In the genomic region with DNA sequence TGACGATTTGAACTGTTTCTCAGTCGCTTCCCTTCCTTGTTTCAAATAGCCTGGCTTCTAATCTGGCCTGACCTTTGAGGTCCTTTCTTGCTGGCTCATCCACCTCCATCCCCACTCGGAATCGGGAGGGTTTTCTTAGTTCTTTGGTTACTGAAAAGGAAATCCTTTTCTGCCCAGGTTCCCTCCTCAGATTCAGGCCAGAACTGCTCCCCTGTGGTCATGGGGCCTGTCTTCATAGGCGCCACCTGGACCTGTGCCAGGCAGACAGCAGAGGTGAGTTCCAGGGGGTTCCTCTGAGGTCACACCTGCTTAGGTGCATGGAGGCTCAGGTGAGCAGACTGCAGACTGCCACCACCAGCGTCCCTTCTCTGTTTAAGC, we compare ENCODE assay signal across 9 cellular contexts.
A peak's percentile ranks its signal among the peaks of the same experiment; 100 is the strongest.
DNase-seq lines count a peak whose midpoint lies in the region; ATAC-seq and TF ChIP-seq lines count a peak whose summit lies in the region.
"Had no signal": no experiment of that assay in that cellular context is flagged by ENCODE, and none has a peak within 500 bp of the region (broad histone marks: within the 10 kb centered on the region; RNA-seq: fewer than 3 reads in every experiment).

No MANE protein-coding gene starts in this region.

- H3K4me3 Mint-ChIP-seq in CD4-positive, alpha-beta T cell: no peak overlapping the region
- H3K4me3 Mint-ChIP-seq in activated naive CD8-positive, alpha-beta T cell: no peak overlapping the region

- no peak for DNase-seq in CD4-positive, alpha-beta T cell
- DNase-seq in Ammon's horn (ENCODE audit: low spot score) (no peak), testis (no peak), smooth muscle cell (lab: John Stamatoyannopoulos, UW; ENCODE audit: unreplicated experiment) (no peak), HAP-1 (ENCODE audit: low spot score in 2 of 2) (no peak)
- DNase-seq: KG1 had no signal

- H3K4me1 ChIP-seq in testis (no peaks in the 10 kb centered on the region), smooth muscle cell (ENCODE audit: low read depth) (no peaks in the 10 kb centered on the region), HAP-1 (no peaks in the 10 kb centered on the region)

- TF ChIP-seq CTCF in CD4-positive, alpha-beta T cell (IDR thresholded peaks at IDR 0.05): peak; percentile 16
- TF ChIP-seq CTCF in testis (IDR thresholded peaks at IDR 0.05) (no peak), smooth muscle cell (IDR thresholded peaks at IDR 0.05; ENCODE audit: borderline replicate concordance, insufficient read depth, poor library complexity, severe bottlenecking) (no peak)

- no peak overlapping the region for H3K27ac Mint-ChIP-seq in CD4-positive, alpha-beta T cell
- peak overlapping the region; percentile 79 for H3K27ac Mint-ChIP-seq in activated naive CD8-positive, alpha-beta T cell

- no peak overlapping the region for H3K4me2 ChIP-seq in smooth muscle cell

- no peaks in the 10 kb centered on the region for H3K27me3 Mint-ChIP-seq in CD4-positive, alpha-beta T cell
- no peaks in the 10 kb centered on the region for H3K27me3 Mint-ChIP-seq in activated naive CD8-positive, alpha-beta T cell

- H3K4me3 ChIP-seq in testis (no peak overlapping the region), smooth muscle cell (no peak overlapping the region), HAP-1 (no peak overlapping the region)

- H3K9ac ChIP-seq in smooth muscle cell (ENCODE audit: low read depth): no peak overlapping the region

- H3K4me1 Mint-ChIP-seq in CD4-positive, alpha-beta T cell (ENCODE audit: low read depth): peaks cover 19% of the 10 kb centered on the region
- H3K4me1 Mint-ChIP-seq in activated naive CD8-positive, alpha-beta T cell (ENCODE audit: low read depth): peaks cover 35% of the 10 kb centered on the region

- H3K9me3 ChIP-seq in CD4-positive, alpha-beta T cell (ENCODE audit: control insufficient read depth, low read length): no peaks in the 10 kb centered on the region
- H3K9me3 ChIP-seq in testis (no peaks in the 10 kb centered on the region), smooth muscle cell (replicated peaks; ENCODE audit: low read depth) (no peaks in the 10 kb centered on the region), HAP-1 (no peaks in the 10 kb centered on the region)

- CTCF ChIA-PET in CD4-positive, alpha-beta T cell (lab: Charles Lee): interaction anchor here (0.7 to 1.4 kb wide), 4 partner anchors 59 to 261 kb away, joined by 3 to 9 read pairs (median 3); no protein-coding TSS in a partner anchor

- no peak for TF ChIP-seq POLR2A in testis (IDR thresholded peaks at IDR 0.05)

- no peaks in the 10 kb centered on the region for H3F3A ChIP-seq in smooth muscle cell (ENCODE audit: low read depth)

- H3K36me3 Mint-ChIP-seq in CD4-positive, alpha-beta T cell (ENCODE audit: low read depth): no peaks in the 10 kb centered on the region
- H3K36me3 Mint-ChIP-seq in activated naive CD8-positive, alpha-beta T cell: no peaks in the 10 kb centered on the region

- no peaks in the 10 kb centered on the region for H3K79me2 ChIP-seq in smooth muscle cell (ENCODE audit: low read depth)

- 28 to 41% methylated on average over 6 of the region's 6 CpGs for WGBS in testis, 2 donors
- 68% methylated on average over 6 of the region's 6 CpGs for WGBS in smooth muscle cell (ENCODE audit: low lambda C conversion rate)

- intact Hi-C loops in CD4-positive, alpha-beta T cell (cut with DNase I, micrococcal nuclease): loop anchor here (1.0 to 10.0 kb wide), 4 partner anchors 144 to 1470 kb away; no protein-coding TSS in a partner anchor
- intact Hi-C loops in testis (cut with DNase I; ENCODE audit: low total_unique reads): no loop called here

- H4K20me1 ChIP-seq in smooth muscle cell (ENCODE audit: low read depth): no peaks in the 10 kb centered on the region

- H2AFZ ChIP-seq in smooth muscle cell (ENCODE audit: low read depth): no peak overlapping the region

- H3K27ac ChIP-seq in CD4-positive, alpha-beta T cell (ENCODE audit: low read depth, low read length): no peak overlapping the region
- H3K27ac ChIP-seq in testis: no peak overlapping the region
- no peak overlapping the region for H3K27ac ChIP-seq in smooth muscle cell (ENCODE audit: low read depth)

- POLR2A ChIA-PET in CD4-positive, alpha-beta T cell (lab: Charles Lee): interaction anchor here (1.0 to 1.1 kb wide), 2 partner anchors 21 to 144 kb away, joined by 3 to 5 read pairs; no protein-coding TSS in a partner anchor

- no peaks in the 10 kb centered on the region for H3K36me3 ChIP-seq in testis (ENCODE audit: low read depth, missing control alignments)
- no peaks in the 10 kb centered on the region for H3K36me3 ChIP-seq in smooth muscle cell (ENCODE audit: low read depth)
- no peaks in the 10 kb centered on the region for H3K36me3 ChIP-seq in HAP-1 (replicated peaks)

- no peaks in the 10 kb centered on the region for H3K27me3 ChIP-seq in CD4-positive, alpha-beta T cell (ENCODE audit: control insufficient read depth, insufficient read depth, low read length)
- no peaks in the 10 kb centered on the region for H3K27me3 ChIP-seq in testis
- H3K27me3 ChIP-seq in smooth muscle cell (ENCODE audit: low read depth): no peaks in the 10 kb centered on the region
- H3K27me3 ChIP-seq in HAP-1 (ENCODE audit: low read depth): no peaks in the 10 kb centered on the region

- no peak for ATAC-seq in CD4-positive, alpha-beta T cell (ENCODE audit: poor library complexity)
- ATAC-seq in GM19043 (IDR thresholded peaks at IDR 0.05; ENCODE audit: low read depth, unreplicated experiment) (peak; percentile 38), HG03432 (IDR thresholded peaks at IDR 0.05; ENCODE audit: unreplicated experiment) (peak; percentile 47)

- in situ Hi-C loops in HAP-1 (cut with MboI; ENCODE audit: low sequenced_read_pairs): no loop called here

- H3K9me3 Mint-ChIP-seq in CD4-positive, alpha-beta T cell: no peaks in the 10 kb centered on the region
- no peaks in the 10 kb centered on the region for H3K9me3 Mint-ChIP-seq in activated naive CD8-positive, alpha-beta T cell (ENCODE audit: low read depth)
